7 cellular contexts compared by ENCODE assay signal in genomic region chr1:224431726-224432125, GRCh38. TPM values are rescaled to one million over a fixed set of nuclear protein-coding genes. Genes with fewer than 3 reads are reported as not detected.
A peak's percentile ranks its signal among the peaks of the same experiment; 100 is the strongest.
DNase-seq lines count a peak whose midpoint lies in the region; ATAC-seq and TF ChIP-seq lines count a peak whose summit lies in the region.

No MANE protein-coding gene starts in this region.

- no CpG with 5 or more reads among the region's 2 CpGs for WGBS in H9 (ENCODE audit: extremely low coverage, insufficient read length, low lambda C conversion rate)

- H3K27ac ChIP-seq in H9 (ENCODE audit: insufficient read length, low read depth, low read length), result no peak overlapping the region
- H3K27ac ChIP-seq in skin epidermis, result peak overlapping the region in 17 of 21 experiments; percentile 32 to 99 (median 94)
- no peak overlapping the region for H3K27ac ChIP-seq in foreskin keratinocyte

- peaks cover 17% of the 10 kb centered on the region for H3K23me2 ChIP-seq in H9 (ENCODE audit: insufficient read length, low read depth, low read length, poor library complexity, severe bottlenecking)

- no peak overlapping the region for H2AFZ ChIP-seq in H9 (ENCODE audit: low read length)

- no peak for TF ChIP-seq CTCF in H9 (conservative IDR thresholded peaks at IDR 0.05)
- no peak for TF ChIP-seq CTCF in foreskin fibroblast (IDR thresholded peaks at IDR 0.05; ENCODE audit: low read depth, low read length)
- no peak for TF ChIP-seq CTCF in foreskin keratinocyte (conservative IDR thresholded peaks at IDR 0.05)

- no peak overlapping the region for H3T11ph ChIP-seq in H9 (ENCODE audit: low read length)

- H3K9ac ChIP-seq in H9 (ENCODE audit: extremely low read depth, insufficient read length, low read length), result no peak overlapping the region

- no peak overlapping the region for H3K4ac ChIP-seq in H9 (ENCODE audit: low read depth, low read length)

- H3K4me3 ChIP-seq in foreskin fibroblast (ENCODE audit: low read depth in 1 of 2, low read length in 2 of 2) (peak overlapping the region; percentile 79 to 82), skin epidermis (peak overlapping the region; percentile 53 to 94 (median 85))

- no peaks in the 10 kb centered on the region for H3K27me3 Mint-ChIP-seq in H9 (ENCODE audit: low read depth)
- no peaks in the 10 kb centered on the region for H3K27me3 Mint-ChIP-seq in T-helper 17 cell

- no peak overlapping the region for H2BK15ac ChIP-seq in H9 (ENCODE audit: low read depth, low read length)

- H4K8ac ChIP-seq in H9 (replicated peaks; ENCODE audit: insufficient read length, low read depth, low read length), result no peak overlapping the region

- H3K79me2 ChIP-seq in H9 (ENCODE audit: insufficient read depth, low read length), result peaks cover 19% of the 10 kb centered on the region; the same call in 1 of the 2 replicates

- H2BK5ac ChIP-seq in H9 (ENCODE audit: insufficient read length, low read length), result no peak overlapping the region

- peak overlapping the region in 1 of 3 experiments; percentile 61; a peak in 3 of 7 replicates for H3K27ac Mint-ChIP-seq in H9
- peak overlapping the region; percentile 97 for H3K27ac Mint-ChIP-seq in T-helper 17 cell

- H3K14ac ChIP-seq in H9 (ENCODE audit: insufficient read depth, low read length), result no peak overlapping the region

- no peak overlapping the region for H3K18ac ChIP-seq in H9 (ENCODE audit: insufficient read length, low read depth, low read length)

- H3K23ac ChIP-seq in H9 (ENCODE audit: insufficient read length, low read depth, low read length), result no peak overlapping the region

- H2BK12ac ChIP-seq in H9 (ENCODE audit: insufficient read length, low read depth, low read length), result no peak overlapping the region

- no peak overlapping the region for H2BK20ac ChIP-seq in H9 (ENCODE audit: low read depth, low read length, poor library complexity, severe bottlenecking)

- no peaks in the 10 kb centered on the region for H3K27me3 ChIP-seq in H9 (ENCODE audit: insufficient read depth, low read length)
- H3K27me3 ChIP-seq in foreskin keratinocyte, result no peaks in the 10 kb centered on the region

- H3K4me1 Mint-ChIP-seq in H9 (peaks cover 39 to 40% of the 10 kb centered on the region in 2 experiments), T-helper 17 cell (peaks cover 49% of the 10 kb centered on the region)

- H3K56ac ChIP-seq in H9 (ENCODE audit: insufficient read length, low read depth, low read length), result no peak overlapping the region

- H4K5ac ChIP-seq in H9 (ENCODE audit: insufficient read length, low read depth, low read length), result no peak overlapping the region

- peaks cover 3% of the 10 kb centered on the region for H3K79me1 ChIP-seq in H9 (ENCODE audit: insufficient read depth, low read depth, low read length, poor library complexity, severe bottlenecking)

- DNase-seq in H9, result no peak
- DNase-seq in T-helper 17 cell, result no peak
- no peak for DNase-seq in foreskin fibroblast
- DNase-seq in foreskin keratinocyte, result no peak
- DNase-seq in SHP77 treated with DMSO at 0.1 percent for 48 hours (lab: John Stamatoyannopoulos, UW), result no peak
- no peak for DNase-seq in NCI-H1436 (lab: John Stamatoyannopoulos, UW)

- H3K4me3 Mint-ChIP-seq in H9 (peak overlapping the region; percentile 86 to 96), T-helper 17 cell (peak overlapping the region; percentile 97)

- H3K9me3 Mint-ChIP-seq in H9, result no peaks in the 10 kb centered on the region

- peaks cover 5% of the 10 kb centered on the region for H4K20me1 ChIP-seq in H9 (ENCODE audit: control insufficient read depth, insufficient read depth, insufficient read length)

- no peak overlapping the region for H4K91ac ChIP-seq in H9 (ENCODE audit: insufficient read length, low read depth, low read length)

- H3K36me3 Mint-ChIP-seq in H9 (ENCODE audit: insufficient read depth in 1 of 3, low read depth in 3 of 3), result peaks cover 28 to 51% (median 48%) of the 10 kb centered on the region in 3 experiments; a peak in 6 of 7 replicates
- H3K36me3 Mint-ChIP-seq in T-helper 17 cell (ENCODE audit: low read depth), result peaks cover 4% of the 10 kb centered on the region

- no peak overlapping the region for H3K4me2 ChIP-seq in H9 (ENCODE audit: insufficient read depth, insufficient read length, low read length)

- ATAC-seq in T-helper 17 cell (no peak), foreskin keratinocyte (no peak)

- H3K4me1 ChIP-seq in H9 (ENCODE audit: insufficient read depth, low read length) (no peaks in the 10 kb centered on the region), foreskin keratinocyte (peaks cover 26% of the 10 kb centered on the region)

- no peak overlapping the region for H2AK5ac ChIP-seq in H9 (ENCODE audit: insufficient read length, low read length)

- no peak overlapping the region for H2BK120ac ChIP-seq in H9 (ENCODE audit: low read depth, low read length, poor library complexity, severe bottlenecking)

- no peaks in the 10 kb centered on the region for H3K9me3 ChIP-seq in H9 (ENCODE audit: control insufficient read depth, low read depth, low read length)
- H3K9me3 ChIP-seq in T-helper 17 cell (ENCODE audit: control insufficient read depth, low read length, poor library complexity, severe bottlenecking), result no peaks in the 10 kb centered on the region

RNA-seq across cellular contexts. Expression of gene WDR26, which starts 2.9 kb away (rescaled TPM):
- total RNA-seq in H9 (2021) (81.4 and 81.7 TPM in 2 replicates), T-helper 17 cell (100 to 1,000 TPM; 157 to 176 TPM), foreskin keratinocyte (42.0 and 43.9 TPM in 2 replicates)
- polyA plus RNA-seq in foreskin keratinocyte, result 18.1 and 20.4 TPM in 2 replicates

Comparison
In these comparisons a context has a peak if more than half of its experiments do, and no peak if none do; other contexts are left out.
1. H3K27ac ChIP-seq: peak in skin epidermis (17 of 21); none in H9 (single experiment) and foreskin keratinocyte (single experiment).